ENCODE assay signal across 25 cellular contexts in genomic region chr16:78376452-78376851, GRCh38.
"Had no signal": no experiment of that assay in that cellular context is flagged by ENCODE, and none has a peak within 500 bp of the region (broad histone marks: within the 10 kb centered on the region; RNA-seq: fewer than 3 reads in every experiment).

No MANE protein-coding gene starts in this region.

- DNase-seq: activated CD4-positive, alpha-beta T cell treated with anti-CD3 and anti-CD28 coated beads for 1 hour; activated CD4-positive, alpha-beta T cell treated with anti-CD3 and anti-CD28 coated beads, Interleukin-2, amount 10 ng/mL, durations not matched to agents 7 days and 5 days; activated CD8-positive, alpha-beta T cell treated with anti-CD3 and anti-CD28 coated beads for 36 hours; activated gamma-delta T cell treated with Interleukin-2 at 50 U/mL for 16 hours; activated naive CD4-positive, alpha-beta T cell treated with anti-CD3 and anti-CD28 coated beads, Interleukin-2, amount 50 U/mL, for 16 hours; activated T-cell treated with anti-CD3 and anti-CD28 coated beads, Interleukin-2, amount 50 U/mL, for 4 hours; amniotic stem cell; brain microvascular endothelial cell; dorsolateral prefrontal cortex; effector memory CD4-positive, alpha-beta T cell; erythroblast; head of caudate nucleus; hypothalamus; immature natural killer cell; kidney; left colon; nephron progenitor cell; pancreas; spleen; stimulated activated naive CD4-positive, alpha-beta T cell had no signal

- H3K27ac ChIP-seq: brain microvascular endothelial cell, coronary artery, dorsolateral prefrontal cortex, neutrophil, pancreas, prostate gland, spleen, suprapubic skin, tibial nerve had no signal

- H3K9me3 ChIP-seq: neutrophil, pancreas, prostate gland, suprapubic skin had no signal

- H3K4me3 ChIP-seq: coronary artery, dorsolateral prefrontal cortex, pancreas, prostate gland, spleen, suprapubic skin, tibial nerve had no signal

- H3K4me1 ChIP-seq: pancreas, prostate gland, spleen, suprapubic skin, tibial nerve had no signal

- H3K36me3 ChIP-seq: brain microvascular endothelial cell, neutrophil, pancreas, prostate gland, spleen, suprapubic skin, tibial nerve had no signal

- H3K27me3 ChIP-seq: brain microvascular endothelial cell, dorsolateral prefrontal cortex, neutrophil, pancreas, spleen, suprapubic skin, tibial nerve had no signal
